Comparison of ENCODE assay signal across 14 cellular contexts in the genomic region with DNA sequence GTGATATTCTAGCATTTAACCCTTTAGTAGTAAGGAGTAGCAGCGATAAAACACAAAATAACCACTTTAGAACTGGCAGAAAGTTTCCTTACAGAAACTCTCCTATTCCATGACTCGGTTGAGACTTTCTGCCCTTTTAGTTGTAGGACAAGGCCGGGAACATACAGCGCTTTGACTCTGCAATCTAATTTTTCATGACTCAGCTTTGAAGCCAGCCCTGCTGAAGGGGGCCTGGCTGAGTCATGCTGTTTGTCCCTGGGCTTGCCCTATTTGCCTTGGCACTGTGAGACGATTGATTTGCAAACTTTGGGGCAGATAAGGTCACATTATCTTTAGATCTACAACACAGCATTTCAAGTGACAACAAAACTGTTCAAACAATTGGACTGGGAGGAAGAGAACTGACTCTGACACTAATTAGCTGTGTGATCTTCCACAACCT.
DNase-seq lines count a peak whose midpoint lies in the region; FAIRE-seq and TF ChIP-seq lines count a peak whose summit lies in the region.
"Had no signal": no experiment of that assay in that cellular context is flagged by ENCODE, and none has a peak within 500 bp of the region (broad histone marks: within the 10 kb centered on the region; RNA-seq: fewer than 3 reads in every experiment).

No MANE protein-coding gene starts in this region.

- H3K4me1 Mint-ChIP-seq in H9: peaks cover 5 to 10% of the 10 kb centered on the region in 2 experiments

- H3K36me3 ChIP-seq in bronchial epithelial cell (ENCODE audit: control insufficient read depth, insufficient read depth, low read length): no peaks in the 10 kb centered on the region
- H3K36me3 ChIP-seq: SJSA1 had no signal

- H3K14ac ChIP-seq in H9 (ENCODE audit: insufficient read depth, low read length): no peak overlapping the region

- no peaks in the 10 kb centered on the region for H3K23me2 ChIP-seq in H9 (ENCODE audit: insufficient read length, low read depth, low read length, poor library complexity, severe bottlenecking)

- no peak overlapping the region for H2BK5ac ChIP-seq in H9 (ENCODE audit: insufficient read length, low read length)

- H3K36me3 Mint-ChIP-seq in H9 (ENCODE audit: insufficient read depth in 1 of 3, low read depth in 3 of 3): no peaks in the 10 kb centered on the region

- no peaks in the 10 kb centered on the region for H4K20me1 ChIP-seq in H9 (ENCODE audit: control insufficient read depth, insufficient read depth, insufficient read length)

- H3K79me1 ChIP-seq in H9 (ENCODE audit: insufficient read depth, low read depth, low read length, poor library complexity, severe bottlenecking): no peaks in the 10 kb centered on the region

- TF ChIP-seq CTCF in H9 (conservative IDR thresholded peaks at IDR 0.05) (no peak), bronchial epithelial cell (IDR thresholded peaks at IDR 0.05; ENCODE audit: insufficient read depth, low read length, severe bottlenecking) (no peak), foreskin fibroblast (IDR thresholded peaks at IDR 0.05; ENCODE audit: low read depth, low read length) (no peak)

- H3K27ac Mint-ChIP-seq in H9: peak overlapping the region in 2 of 3 experiments; percentile 28 to 80; a peak in 3 of 7 replicates

- H4K91ac ChIP-seq in H9 (ENCODE audit: insufficient read length, low read depth, low read length): no peak overlapping the region

- no peak overlapping the region for H3K18ac ChIP-seq in H9 (ENCODE audit: insufficient read length, low read depth, low read length)

- H2BK120ac ChIP-seq in H9 (ENCODE audit: low read depth, low read length, poor library complexity, severe bottlenecking): no peak overlapping the region

- no peak overlapping the region for H3K23ac ChIP-seq in H9 (ENCODE audit: insufficient read length, low read depth, low read length)

- no peak for FAIRE-seq in bronchial epithelial cell (lab: Jason Lieb, UNC)

- no peaks in the 10 kb centered on the region for H3K27me3 Mint-ChIP-seq in H9 (ENCODE audit: low read depth)

- H3K27me3 ChIP-seq in H9 (ENCODE audit: insufficient read depth, low read length) (no peaks in the 10 kb centered on the region), bronchial epithelial cell (ENCODE audit: control insufficient read depth, insufficient read depth, low read length) (no peaks in the 10 kb centered on the region)
- H3K27me3 ChIP-seq: SJSA1 had no signal

- no peak overlapping the region for H3K4me2 ChIP-seq in H9 (ENCODE audit: insufficient read depth, insufficient read length, low read length)

- no peak overlapping the region for H4K5ac ChIP-seq in H9 (ENCODE audit: insufficient read length, low read depth, low read length)

- no peaks in the 10 kb centered on the region for H3K4me1 ChIP-seq in H9 (ENCODE audit: insufficient read depth, low read length)
- H3K4me1 ChIP-seq: SJSA1 had no signal

- no peak overlapping the region for H2BK12ac ChIP-seq in H9 (ENCODE audit: insufficient read length, low read depth, low read length)

- H2BK15ac ChIP-seq in H9 (ENCODE audit: low read depth, low read length): no peak overlapping the region

- H3K4me3 Mint-ChIP-seq in H9: no peak overlapping the region

- WGBS in H9 (ENCODE audit: extremely low coverage, insufficient read length, low lambda C conversion rate): no CpG with 5 or more reads among the region's 5 CpGs

- no peak overlapping the region for H2AFZ ChIP-seq in H9 (ENCODE audit: low read length)
- H2AFZ ChIP-seq: GM23248 had no signal

- no peak overlapping the region for H3K4ac ChIP-seq in H9 (ENCODE audit: low read depth, low read length)

- no peak overlapping the region for H3T11ph ChIP-seq in H9 (ENCODE audit: low read length)

- H3K4me3 ChIP-seq in bronchial epithelial cell (ENCODE audit: low read depth, low read length): no peak overlapping the region
- no peak overlapping the region for H3K4me3 ChIP-seq in foreskin fibroblast (ENCODE audit: low read depth in 1 of 2, low read length in 2 of 2)
- H3K4me3 ChIP-seq: GM23248, SJSA1 had no signal

- DNase-seq in H9 (peak; percentile 27), NCI-H510A (lab: John Stamatoyannopoulos, UW) (peak; percentile 14), bronchial epithelial cell (ENCODE audit: low read depth) (peak; percentile 37), renal cortical epithelial cell (ENCODE audit: low read depth) (peak; percentile 53), foreskin fibroblast (no peak), occipital lobe (lab: John Stamatoyannopoulos, UW) (no peak)
- no peak for DNase-seq in stimulated activated naive CD4-positive, alpha-beta T cell (lab: John Stamatoyannopoulos, UW)
- DNase-seq: activated CD4-positive, alpha-beta T cell treated with anti-CD3 and anti-CD28 coated beads for 1 hour; activated effector memory CD4-positive, alpha-beta T cell treated with anti-CD3 and anti-CD28 coated beads, Interleukin-2, amount 50 U/mL, for 16 hours; foreskin melanocyte; GDM1; GM23248; stimulated activated naive CD8-positive, alpha-beta T cell treated with anti-CD3 and anti-CD28 coated beads, Interleukin-15, Interleukin-2, amounts not matched to agents 100 U/mL and 50 U/mL, for 24 hours had no signal

- H3K9ac ChIP-seq in H9 (ENCODE audit: extremely low read depth, insufficient read length, low read length): no peak overlapping the region
- H3K9ac ChIP-seq: GM23248 had no signal

- H3K79me2 ChIP-seq in H9 (ENCODE audit: insufficient read depth, low read length): no peaks in the 10 kb centered on the region

- no peak overlapping the region for H3K56ac ChIP-seq in H9 (ENCODE audit: insufficient read length, low read depth, low read length)

- no peak overlapping the region for H2AK5ac ChIP-seq in H9 (ENCODE audit: insufficient read length, low read length)

- H2BK20ac ChIP-seq in H9 (ENCODE audit: low read depth, low read length, poor library complexity, severe bottlenecking): no peak overlapping the region

- no peaks in the 10 kb centered on the region for H3K9me3 ChIP-seq in H9 (ENCODE audit: control insufficient read depth, low read depth, low read length)
- H3K9me3 ChIP-seq: SJSA1 had no signal

- no peaks in the 10 kb centered on the region for H3K9me3 Mint-ChIP-seq in H9

- no peak overlapping the region for H4K8ac ChIP-seq in H9 (replicated peaks; ENCODE audit: insufficient read length, low read depth, low read length)

- no peak overlapping the region for H3K27ac ChIP-seq in H9 (ENCODE audit: insufficient read length, low read depth, low read length)
- H3K27ac ChIP-seq: GM23248, SJSA1 had no signal

Comparison
In these comparisons a context has a peak if more than half of its experiments do, and no peak if none do; other contexts are left out.
1. DNase-seq: peak in H9 (single experiment), NCI-H510A (single experiment), bronchial epithelial cell (single experiment) and renal cortical epithelial cell (single experiment); none in foreskin fibroblast (0 of 2), occipital lobe (single experiment) and stimulated activated naive CD4-positive, alpha-beta T cell (0 of 6).